In genomic region chr16:67195676-67196075, GRCh38 we compare ENCODE assay signal across 2 cellular contexts.
TF ChIP-seq lines count a peak whose summit lies in the region.

No MANE protein-coding gene starts in this region.

TF ChIP-seq in HepG2, 621 proteins besides CTCF, POLR2A, EP300 and RAD21:
- 0 out of 2 replicates have a peak, but pooled peaks have one; percentile 9 for TF ChIP-seq ZNF253 (CRISPR knock-in tag; IDR thresholded peaks at IDR 0.05; ENCODE audit: borderline replicate concordance)
- no peak for TF ChIP-seq ATM (IDR thresholded peaks at IDR 0.05; ENCODE audit: borderline replicate concordance)

TF ChIP-seq in GM12891, 5 proteins besides CTCF, POLR2A, EP300 and RAD21:
- TF ChIP-seq TAF1 (IDR thresholded peaks at IDR 0.05; ENCODE audit: low read depth, low read length) (no peak), POU2F2 (IDR thresholded peaks at IDR 0.05; ENCODE audit: low read depth, low read length) (no peak), SPI1 (IDR thresholded peaks at IDR 0.05; ENCODE audit: low read depth, low read length) (no peak), POLR2AphosphoS5 (IDR thresholded peaks at IDR 0.05; ENCODE audit: low read depth, low read length) (no peak), PAX5 (IDR thresholded peaks at IDR 0.05; ENCODE audit: insufficient read depth, low read length, severe bottlenecking) (no peak)
